ENCODE assay signal across 18 cellular contexts in genomic region chr21:36235058-36235582, GRCh38.
A peak's percentile ranks its signal among the peaks of the same experiment; 100 is the strongest.
DNase-seq lines count a peak whose midpoint lies in the region; ATAC-seq, FAIRE-seq and TF ChIP-seq lines count a peak whose summit lies in the region.
"Had no signal": no experiment of that assay in that cellular context is flagged by ENCODE, and none has a peak within 500 bp of the region (broad histone marks: within the 10 kb centered on the region; RNA-seq: fewer than 3 reads in every experiment).

No MANE protein-coding gene starts in this region.

- TF ChIP-seq POLR2A in A549 (IDR thresholded peaks at IDR 0.05; ENCODE audit: low read length): no peak
- no peak for TF ChIP-seq POLR2A in heart left ventricle (IDR thresholded peaks at IDR 0.05)

- H3K9me3 ChIP-seq in A549: no peaks in the 10 kb centered on the region
- H3K9me3 ChIP-seq in PC-9 (ENCODE audit: insufficient read depth, low read depth): no peaks in the 10 kb centered on the region
- H3K9me3 ChIP-seq in heart left ventricle: no peaks in the 10 kb centered on the region
- H3K9me3 ChIP-seq in mesodermal cell (ENCODE audit: control insufficient read depth, low read length): no peaks in the 10 kb centered on the region
- H3K9me3 ChIP-seq: MG63 had no signal

- BruUV-seq in PC-9 (replicated peaks; lab: Mats Ljungman, UMichigan): no TSS peak

- H3F3A ChIP-seq in PC-9 (ENCODE audit: insufficient read depth, low read depth): peaks cover 16% of the 10 kb centered on the region

- H3K27me3 ChIP-seq in PC-9 (ENCODE audit: insufficient read depth, low read depth) (no peaks in the 10 kb centered on the region), heart left ventricle (no peaks in the 10 kb centered on the region)
- H3K27me3 ChIP-seq: MG63 had no signal

- H4K20me1 ChIP-seq in PC-9 (ENCODE audit: insufficient read depth): no peaks in the 10 kb centered on the region

- CTCF ChIA-PET in A549 (lab: Yijun Ruan, JAX): interaction anchor here (1.6 kb wide), 1 partner anchor 25 kb away, joined by 3 read pairs; no protein-coding TSS in a partner anchor
- CTCF ChIA-PET in PC-9 (lab: Charles Lee): interaction anchor here (0.6 kb wide), 1 partner anchor 89 kb away, joined by 3 read pairs; no protein-coding TSS in a partner anchor

- H2AFZ ChIP-seq in PC-9: no peak overlapping the region

- no peak for TF ChIP-seq RAD21 in A549 (conservative IDR thresholded peaks at IDR 0.05 in 1 of 2, IDR thresholded peaks at IDR 0.05 in 1 of 2)

- H3K79me2 ChIP-seq in PC-9 (ENCODE audit: low read depth): no peaks in the 10 kb centered on the region

- H3K9me2 ChIP-seq in PC-9 (ENCODE audit: insufficient read depth): no peaks in the 10 kb centered on the region

- H3K4me3 ChIP-seq in A549 (no peak overlapping the region), PC-9 (no peak overlapping the region), heart left ventricle (no peak overlapping the region), mesodermal cell (ENCODE audit: extremely low read depth, insufficient read depth, low read length, poor library complexity, severe bottlenecking) (no peak overlapping the region)
- H3K4me3 ChIP-seq: MG63 had no signal

- H3K4me2 ChIP-seq in A549: peak overlapping the region; percentile 43
- peak overlapping the region; percentile 29 for H3K4me2 ChIP-seq in PC-9

- H3K4me1 ChIP-seq in A549 (peaks cover 16% of the 10 kb centered on the region), PC-9 (replicated peaks; ENCODE audit: insufficient read depth) (peaks cover 18% of the 10 kb centered on the region), heart left ventricle (peaks cover 0 to 17% (median 9%) of the 10 kb centered on the region in 12 donors), mesodermal cell (ENCODE audit: control insufficient read depth, insufficient read depth, low read length, poor library complexity, severe bottlenecking) (no peaks in the 10 kb centered on the region)

- intact Hi-C loops in PC-9 (cut with micrococcal nuclease; ENCODE audit: unreplicated experiment): no loop called here
- intact Hi-C loops in heart left ventricle (cut with DNase I): no loop called here

- TF ChIP-seq CTCF in A549 (IDR thresholded peaks at IDR 0.05) (no peak), PC-9 (conservative IDR thresholded peaks at IDR 0.05) (no peak), heart left ventricle (IDR thresholded peaks at IDR 0.05) (no peak), GM20000 (IDR thresholded peaks at IDR 0.05; ENCODE audit: extremely low read depth, missing control alignments) (no peak)

- no peaks in the 10 kb centered on the region for H3K36me3 ChIP-seq in PC-9 (ENCODE audit: low read depth)
- peaks cover 0 to 67% (median 38%) of the 10 kb centered on the region in 9 donors for H3K36me3 ChIP-seq in heart left ventricle
- H3K36me3 ChIP-seq in mesodermal cell (ENCODE audit: control insufficient read depth, insufficient read depth, low read length): no peaks in the 10 kb centered on the region
- H3K36me3 ChIP-seq: MG63 had no signal

- POLR2A ChIA-PET in A549 (lab: Yijun Ruan, JAX): no interaction called here
- POLR2A ChIA-PET in PC-9 (lab: Charles Lee; ENCODE audit: unreplicated experiment): no interaction called here

- TF ChIP-seq EP300 in A549 (IDR thresholded peaks at IDR 0.05): no peak

- peak overlapping the region in 1 of 2 experiments; percentile 49; a peak in 1 of 6 replicates for H3K27ac ChIP-seq in A549
- no peak overlapping the region for H3K27ac ChIP-seq in PC-9
- peak overlapping the region in 5 of 12 donors; percentile 13 to 35 (median 22) for H3K27ac ChIP-seq in heart left ventricle
- H3K27ac ChIP-seq in mesodermal cell (ENCODE audit: low read depth, low read length, severe bottlenecking): peak overlapping the region; percentile 70

- ATAC-seq in A549: peak in 1 of 2 experiments; percentile 85; a peak in 3 of 6 replicates
- peak in 3 of 4 donors; percentile 11 to 83 (median 73) for ATAC-seq in heart left ventricle
- no peak for ATAC-seq in HG02840 (IDR thresholded peaks at IDR 0.05; ENCODE audit: low FRiP score, unreplicated experiment)
- ATAC-seq in HG02981 (IDR thresholded peaks at IDR 0.05; ENCODE audit: unreplicated experiment): no peak
- ATAC-seq in GM21723 (IDR thresholded peaks at IDR 0.05; ENCODE audit: unreplicated experiment): no peak
- ATAC-seq: naive thymus-derived CD4-positive, alpha-beta T cell had no signal

- DNase-seq in A549 (ENCODE audit: low read depth in 1 of 2, low spot score in 1 of 2) (peak in 1 of 2 experiments; percentile 43), PC-9 (peak; percentile 41 to 78), heart left ventricle (no peak), GM20000 (ENCODE audit: low spot score) (no peak)
- DNase-seq: activated T-cell treated with anti-CD3 and anti-CD28 coated beads, Interleukin-2, amount 50 U/mL, for 1 hour; CD8-positive, alpha-beta memory T cell; effector CD4-positive, alpha-beta T cell; GOT3; MG63; naive thymus-derived CD4-positive, alpha-beta T cell; NCI-H1930; NCI-H510A; SIG-M5; stimulated activated CD4-positive, alpha-beta T cell treated with anti-CD3 and anti-CD28 coated beads, Interleukin-12 subunit alpha, Interleukin-12 subunit beta, amount 100 ng/mL, for 4 hours had no signal

- WGBS in A549 (ENCODE audit: missing lambda C conversion rate): 37% methylated on average over 8 of the region's 8 CpGs
- WGBS in heart left ventricle, 4 donors: 49 to 58% (median 51%) methylated on average over 8 of the region's 8 CpGs
- WGBS in mesodermal cell (ENCODE audit: insufficient coverage in 2 of 2), 2 experiments: 64 to 76% methylated on average over 3 to 5 of the region's 8 CpGs

- FAIRE-seq in A549 (lab: Jason Lieb, UNC): no peak

TF ChIP-seq in A549, 52 proteins besides CTCF, POLR2A, EP300 and RAD21:
- TF ChIP-seq GATA3 (IDR thresholded peaks at IDR 0.05; ENCODE audit: borderline replicate concordance): peak; percentile 75
- TF ChIP-seq MAFK (IDR thresholded peaks at IDR 0.05; ENCODE audit: partially characterized antibody): no peak

Comparison
In these comparisons a context has a peak if more than half of its experiments do, and no peak if none do; other contexts are left out.
1. ATAC-seq: peak in heart left ventricle (3 of 4); none in HG02840 (single experiment), HG02981 (single experiment) and GM21723 (single experiment).
2. DNase-seq: peak in PC-9 (2 of 2); none in heart left ventricle (0 of 5) and GM20000 (single experiment).